18 cellular contexts compared by ENCODE assay signal in the genomic region with DNA sequence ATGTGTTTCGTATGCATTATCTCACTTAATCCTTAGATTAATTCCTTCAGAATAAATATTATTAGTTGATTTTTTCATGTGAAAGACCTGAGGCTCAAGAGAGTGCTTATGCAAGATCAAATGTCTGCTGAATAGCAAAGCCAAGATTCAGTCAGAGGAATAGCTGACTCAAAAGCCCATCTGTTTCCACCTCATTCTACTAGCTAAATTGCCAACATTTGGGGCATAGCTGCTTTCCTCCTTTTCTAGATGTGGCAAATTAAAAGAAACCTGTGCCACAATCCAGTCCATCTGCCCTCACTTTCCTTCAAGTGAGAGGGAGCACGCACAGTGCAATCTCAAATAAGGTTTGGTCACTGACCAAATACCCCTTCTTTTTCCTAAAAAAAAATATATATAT.
DNase-seq lines count a peak whose midpoint lies in the region; ATAC-seq and TF ChIP-seq lines count a peak whose summit lies in the region.
"Had no signal": no experiment of that assay in that cellular context is flagged by ENCODE, and none has a peak within 500 bp of the region (broad histone marks: within the 10 kb centered on the region; RNA-seq: fewer than 3 reads in every experiment).

No MANE protein-coding gene starts in this region.

- H3K9ac ChIP-seq in KMS-11, result no peak overlapping the region

- TF ChIP-seq POLR2A in gastrocnemius medialis (IDR thresholded peaks at IDR 0.05), result no peak

- peak overlapping the region; percentile 55 for H3K27ac Mint-ChIP-seq in glutamatergic neuron (ENCODE audit: unreplicated experiment)
- H3K27ac Mint-ChIP-seq: activated CD4-positive, alpha-beta memory T cell treated with anti-CD3 and anti-CD28 coated beads, Interleukin-2, amount 10 ng/mL, durations not matched to agents 7 days and 5 days; activated T-cell treated with anti-CD3 and anti-CD28 coated beads, Interleukin-2, amount 50 U/mL, for 24 hours; GM23338 had no signal

- H3K79me2 ChIP-seq in KMS-11 (ENCODE audit: insufficient read depth, low read depth), result no peaks in the 10 kb centered on the region

- intact Hi-C loops in gastrocnemius medialis (cut with DNase I; ENCODE audit: low total_unique reads), result no loop called here

- peaks cover 7% of the 10 kb centered on the region for H3K36me3 Mint-ChIP-seq in glutamatergic neuron (ENCODE audit: unreplicated experiment)

- no peaks in the 10 kb centered on the region for H3K36me3 ChIP-seq in KMS-11 (ENCODE audit: insufficient read depth)
- H3K36me3 ChIP-seq in gastrocnemius medialis, result no peaks in the 10 kb centered on the region

- peaks cover 1% of the 10 kb centered on the region for H3K9me3 Mint-ChIP-seq in glutamatergic neuron (ENCODE audit: unreplicated experiment)
- H3K9me3 Mint-ChIP-seq: activated CD4-positive, alpha-beta memory T cell treated with anti-CD3 and anti-CD28 coated beads, Interleukin-2, amount 10 ng/mL, durations not matched to agents 7 days and 5 days had no signal

- H3K4me1 ChIP-seq in KMS-11 (ENCODE audit: low read depth, poor library complexity, severe bottlenecking) (peaks cover 47% of the 10 kb centered on the region), gastrocnemius medialis (no peaks in the 10 kb centered on the region)

- no peak overlapping the region for H3K4me3 Mint-ChIP-seq in glutamatergic neuron (ENCODE audit: unreplicated experiment)
- H3K4me3 Mint-ChIP-seq: activated CD4-positive, alpha-beta memory T cell treated with anti-CD3 and anti-CD28 coated beads, Interleukin-2, amount 10 ng/mL, durations not matched to agents 7 days and 5 days; activated T-cell treated with anti-CD3 and anti-CD28 coated beads, Interleukin-2, amount 50 U/mL, for 24 hours; GM23338 had no signal

- H3K4me1 Mint-ChIP-seq in glutamatergic neuron (ENCODE audit: low read depth, unreplicated experiment), result peaks cover 30% of the 10 kb centered on the region
- H3K4me1 Mint-ChIP-seq: GM23338 had no signal

- peak overlapping the region; percentile 67 for H3K4me2 ChIP-seq in KMS-11
- H3K4me2 ChIP-seq: GM23338 had no signal

- in situ Hi-C loops in astrocyte of the spinal cord (cut with HindIII; ENCODE audit: low sequenced_read_pairs) (no loop called here), gastrocnemius medialis (cut with MboI; ENCODE audit: low sequenced_read_pairs in 4 of 4) (no loop called here)

- ATAC-seq in gastrocnemius medialis, result no peak
- no peak for ATAC-seq in GM18870 (IDR thresholded peaks at IDR 0.05; ENCODE audit: unreplicated experiment)
- ATAC-seq: GM23338 had no signal

- DNase-seq in AG20443 (ENCODE audit: low spot score), result peak; percentile 16
- peak; percentile 7 for DNase-seq in astrocyte of the spinal cord (ENCODE audit: low read depth, low spot score)
- DNase-seq in glutamatergic neuron, result no peak
- no peak for DNase-seq in dedifferentiated amniotic fluid mesenchymal stem cell (ENCODE audit: extremely low spot score)
- no peak for DNase-seq in NCI-H526 (lab: John Stamatoyannopoulos, UW)
- no peak for DNase-seq in gastrocnemius medialis
- DNase-seq: activated CD4-positive, alpha-beta memory T cell treated with anti-CD3 and anti-CD28 coated beads, Interleukin-2, amount 10 ng/mL, durations not matched to agents 7 days and 5 days; activated naive CD4-positive, alpha-beta T cell treated with Interleukin-2 at 50 U/mL for 16 hours; activated T-cell treated with anti-CD3 and anti-CD28 coated beads, Interleukin-2, amount 50 U/mL, for 24 hours; head of caudate nucleus; NCI-H1048; NCI-H2081; NK-92 treated with Interleukin-12 subunit alpha and Interleukin-12 subunit beta, amount 100 ng/mL, for 24 hours; occipital lobe had no signal

- H3K27ac ChIP-seq in KMS-11 (peak overlapping the region; percentile 36), gastrocnemius medialis (no peak overlapping the region)
- H3K27ac ChIP-seq: SK-N-MC had no signal

- TF ChIP-seq CTCF in KMS-11 (conservative IDR thresholded peaks at IDR 0.05; ENCODE audit: low read depth, low read length) (no peak), astrocyte of the spinal cord (IDR thresholded peaks at IDR 0.05; ENCODE audit: low read depth, low read length) (no peak), glutamatergic neuron (IDR thresholded peaks at IDR 0.05; ENCODE audit: partially characterized antibody, unreplicated experiment) (no peak), gastrocnemius medialis (IDR thresholded peaks at IDR 0.05 in 4 of 5, conservative IDR thresholded peaks at IDR 0.05 in 1 of 5) (no peak)

- H3K27me3 ChIP-seq in KMS-11 (ENCODE audit: insufficient read depth, low read depth) (no peaks in the 10 kb centered on the region), gastrocnemius medialis (no peaks in the 10 kb centered on the region)

- no peaks in the 10 kb centered on the region for H4K20me1 ChIP-seq in KMS-11 (ENCODE audit: insufficient read depth)

- H3K4me3 ChIP-seq in KMS-11 (IDR thresholded peaks at IDR 0.05; ENCODE audit: insufficient read depth, low read depth, low read length) (no peak overlapping the region), astrocyte of the spinal cord (ENCODE audit: low read depth, low read length) (no peak overlapping the region), gastrocnemius medialis (no peak overlapping the region)
- H3K4me3 ChIP-seq: GM23338, SK-N-MC had no signal

- no peaks in the 10 kb centered on the region for H3K9me3 ChIP-seq in gastrocnemius medialis

- peaks cover 2% of the 10 kb centered on the region for H3K27me3 Mint-ChIP-seq in glutamatergic neuron (ENCODE audit: unreplicated experiment)
- H3K27me3 Mint-ChIP-seq: activated CD4-positive, alpha-beta memory T cell treated with anti-CD3 and anti-CD28 coated beads, Interleukin-2, amount 10 ng/mL, durations not matched to agents 7 days and 5 days; activated T-cell treated with anti-CD3 and anti-CD28 coated beads, Interleukin-2, amount 50 U/mL, for 24 hours had no signal

- no peak overlapping the region for H2AFZ ChIP-seq in KMS-11 (ENCODE audit: low read depth)
- H2AFZ ChIP-seq: GM23338 had no signal

Comparison
In these comparisons a context has a peak if more than half of its experiments do, and no peak if none do; other contexts are left out.
1. DNase-seq: peak in AG20443 (single experiment) and astrocyte of the spinal cord (single experiment); none in glutamatergic neuron (single experiment), dedifferentiated amniotic fluid mesenchymal stem cell (single experiment), NCI-H526 (0 of 2) and gastrocnemius medialis (0 of 2).